22 cellular contexts compared by ENCODE assay signal in genomic region chr2:143878131-143878530, GRCh38.
DNase-seq lines count a peak whose midpoint lies in the region; ATAC-seq and TF ChIP-seq lines count a peak whose summit lies in the region.
"Had no signal": no experiment of that assay in that cellular context is flagged by ENCODE, and none has a peak within 500 bp of the region (broad histone marks: within the 10 kb centered on the region; RNA-seq: fewer than 3 reads in every experiment).

No MANE protein-coding gene starts in this region.

- H3K27me3 ChIP-seq in gastrocnemius medialis = no peaks in the 10 kb centered on the region
- H3K27me3 ChIP-seq: brain microvascular endothelial cell, left lung had no signal

- intact Hi-C loops in gastrocnemius medialis (cut with DNase I; ENCODE audit: low total_unique reads) = no loop called here

- in situ Hi-C loops in gastrocnemius medialis (cut with MboI; ENCODE audit: low sequenced_read_pairs in 4 of 4) = no loop called here

- TF ChIP-seq CTCF in gastrocnemius medialis (IDR thresholded peaks at IDR 0.05 in 4 of 5, conservative IDR thresholded peaks at IDR 0.05 in 1 of 5) (no peak), GM20000 (IDR thresholded peaks at IDR 0.05; ENCODE audit: extremely low read depth, missing control alignments) (no peak)

- ATAC-seq in gastrocnemius medialis = no peak
- ATAC-seq in GM19023 (IDR thresholded peaks at IDR 0.05; ENCODE audit: unreplicated experiment) = no peak
- ATAC-seq: heart left ventricle; left lung; psoas muscle; stimulated activated naive CD8-positive, alpha-beta T cell treated with anti-CD3 and anti-CD28 coated beads, Interleukin-15, amount 100 ng/mL, for 72 hours; T-helper 17 cell had no signal

- no peak overlapping the region for H3K4me3 ChIP-seq in gastrocnemius medialis
- H3K4me3 ChIP-seq: HAP-1, heart left ventricle, left lung, psoas muscle, smooth muscle cell had no signal

- no peak for TF ChIP-seq POLR2A in gastrocnemius medialis (IDR thresholded peaks at IDR 0.05)

- peak; percentile 44 for DNase-seq in DMS79 treated with DMSO at 0.1 percent for 48 hours (lab: John Stamatoyannopoulos, UW)
- peak; percentile 43 for DNase-seq in NCI-H146 treated with DMSO at 0.1 percent for 48 hours (lab: John Stamatoyannopoulos, UW; ENCODE audit: unreplicated experiment)
- DNase-seq in NCI-H524 (lab: John Stamatoyannopoulos, UW) = peak; percentile 66 to 87
- DNase-seq in left kidney (ENCODE audit: low read depth, low spot score) = peak; percentile 5
- no peak for DNase-seq in gastrocnemius medialis
- no peak for DNase-seq in GM20000 (ENCODE audit: low spot score)
- DNase-seq: activated CD4-positive, alpha-beta T cell treated with anti-CD3 and anti-CD28 coated beads, Interleukin-2, amount 50 U/mL, for 1 hour; activated CD8-positive, alpha-beta memory T cell treated with anti-CD3 and anti-CD28 coated beads, Interleukin-2, amount 50 U/mL, for 4 hours; brain microvascular endothelial cell; CD4-positive, alpha-beta memory T cell; endodermal cell; heart left ventricle; Kasumi-1; left lung; NCI-H1930; psoas muscle; stimulated activated CD4-positive, alpha-beta T cell treated with anti-CD3 and anti-CD28 coated beads, Interleukin-4, amount 100 ng/mL, for 1 hour; stimulated activated naive CD8-positive, alpha-beta T cell treated with anti-CD3 and anti-CD28 coated beads, Interleukin-15, amount 100 ng/mL, for 72 hours; T-helper 17 cell had no signal

- H3K4me1 ChIP-seq in gastrocnemius medialis = no peaks in the 10 kb centered on the region
- H3K4me1 ChIP-seq: HAP-1, heart left ventricle, left lung, psoas muscle had no signal

- no peaks in the 10 kb centered on the region for H3K9me3 ChIP-seq in gastrocnemius medialis
- H3K9me3 ChIP-seq: HAP-1, psoas muscle had no signal

- H3K36me3 ChIP-seq in gastrocnemius medialis = no peaks in the 10 kb centered on the region
- H3K36me3 ChIP-seq: brain microvascular endothelial cell, HAP-1, heart left ventricle, left lung had no signal

- no peak overlapping the region for H3K27ac ChIP-seq in gastrocnemius medialis
- H3K27ac ChIP-seq: brain microvascular endothelial cell, heart left ventricle, left lung, psoas muscle had no signal

Comparison
In these comparisons a context has a peak if more than half of its experiments do, and no peak if none do; other contexts are left out.
1. DNase-seq: peak in DMS79 treated with DMSO at 0.1 percent for 48 hours (single experiment), NCI-H146 treated with DMSO at 0.1 percent for 48 hours (single experiment), NCI-H524 (2 of 2) and left kidney (single experiment); none in gastrocnemius medialis (0 of 2) and GM20000 (single experiment).